34 cellular contexts compared by ENCODE assay signal in the genomic region with DNA sequence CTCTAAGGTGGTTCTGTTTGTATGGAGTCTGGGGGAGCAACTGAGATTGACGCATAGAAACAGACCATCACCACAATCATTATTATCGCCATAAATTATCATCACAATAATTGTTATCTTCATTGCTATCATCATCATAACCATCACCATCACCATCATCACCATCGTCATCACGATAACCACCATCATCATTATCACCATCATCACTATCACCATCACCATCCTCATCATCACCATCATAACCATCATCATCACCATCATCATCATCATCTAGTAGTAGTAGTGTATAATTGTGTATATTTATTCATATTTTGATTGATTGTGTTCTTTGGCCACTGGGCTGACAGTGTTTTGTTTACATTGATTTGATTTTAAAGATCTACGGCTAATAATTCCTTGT.
"Had no signal": no experiment of that assay in that cellular context is flagged by ENCODE, and none has a peak within 500 bp of the region (broad histone marks: within the 10 kb centered on the region; RNA-seq: fewer than 3 reads in every experiment).

No MANE protein-coding gene starts in this region.

- H3K4me3 ChIP-seq: adrenal gland, cardiac muscle cell had no signal

- H3K4me1 ChIP-seq: adrenal gland had no signal

- H3K9me3 ChIP-seq: adrenal gland had no signal

- H3K27me3 ChIP-seq: adrenal gland, cardiac muscle cell had no signal

- FAIRE-seq: bronchial epithelial cell, TTC549 had no signal

- ATAC-seq: activated CD4-positive, alpha-beta T cell treated with anti-CD3 and anti-CD28 coated beads for 36 hours; activated CD4-positive, CD25-positive, alpha-beta regulatory T cell treated with anti-CD3 and anti-CD28 coated beads, Interleukin-2, amount 50 U/mL, for 24 hours; activated CD8-positive, alpha-beta memory T cell treated with anti-CD3 and anti-CD28 coated beads, Interleukin-2, amount 10 ng/mL, durations not matched to agents 7 days and 5 days; activated CD8-positive, alpha-beta T cell treated with anti-CD3 and anti-CD28 coated beads, Interleukin-2, amount 10 ng/mL, durations not matched to agents 7 days and 5 days; activated naive CD4-positive, alpha-beta T cell treated with anti-CD3 and anti-CD28 coated beads, Interleukin-2, amount 50 U/mL, for 72 hours; WTC11 had no signal

- DNase-seq: activated CD4-positive, alpha-beta memory T cell treated with anti-CD3 and anti-CD28 coated beads, Interleukin-2, amount 10 ng/mL, durations not matched to agents 7 days and 5 days; activated CD4-positive, alpha-beta T cell treated with anti-CD3 and anti-CD28 coated beads for 1 hour; activated CD4-positive, alpha-beta T cell treated with anti-CD3 and anti-CD28 coated beads for 36 hours; activated CD4-positive, alpha-beta T cell treated with anti-CD3 and anti-CD28 coated beads for 48 hours; activated CD4-positive, alpha-beta T cell treated with anti-CD3 and anti-CD28 coated beads, Interleukin-2, amount 10 ng/mL, durations not matched to agents 7 days and 5 days; activated CD4-positive, alpha-beta T cell treated with anti-CD3 and anti-CD28 coated beads, Interleukin-2, amount 50 U/mL, for 48 hours; activated CD4-positive, CD25-positive, alpha-beta regulatory T cell; activated CD8-positive, alpha-beta memory T cell treated with anti-CD3 and anti-CD28 coated beads for 24 hours; activated CD8-positive, alpha-beta memory T cell treated with anti-CD3 and anti-CD28 coated beads, Interleukin-2, amount 10 ng/mL, durations not matched to agents 7 days and 5 days; activated CD8-positive, alpha-beta memory T cell treated with anti-CD3 and anti-CD28 coated beads, Interleukin-2, amount 50 U/mL, for 48 hours; activated CD8-positive, alpha-beta T cell treated with anti-CD3 and anti-CD28 coated beads, Interleukin-2, amount 10 ng/mL, durations not matched to agents 7 days and 5 days; activated effector memory CD4-positive, alpha-beta T cell treated with anti-CD3 and anti-CD28 coated beads, Interleukin-2, amount 50 U/mL, for 16 hours; activated gamma-delta T cell treated with Interleukin-2 at 50 U/mL for 16 hours; activated naive CD4-positive, alpha-beta T cell; activated naive CD4-positive, alpha-beta T cell treated with anti-CD3 and anti-CD28 coated beads for 36 hours; activated naive CD4-positive, alpha-beta T cell treated with anti-CD3 and anti-CD28 coated beads, Interleukin-2, amount 50 U/mL, for 16 hours; activated naive CD8-positive, alpha-beta T cell treated with anti-CD3 and anti-CD28 coated beads for 36 hours; activated T-cell treated with anti-CD3 and anti-CD28 coated beads, Interleukin-2, amount 50 U/mL, for 24 hours; activated T-cell treated with anti-CD3 and anti-CD28 coated beads, Interleukin-2, amount 50 U/mL, for 48 hours; adrenal gland; amniotic stem cell; aorta; caudate nucleus; cerebellar nuclear complex; T-helper 1 cell; T-helper 2 cell; T-helper 9 cell had no signal

- H3K27ac ChIP-seq: adrenal gland, cardiac muscle cell, VCaP had no signal

- H3K36me3 ChIP-seq: adrenal gland, cardiac muscle cell had no signal
